In the genomic region with DNA sequence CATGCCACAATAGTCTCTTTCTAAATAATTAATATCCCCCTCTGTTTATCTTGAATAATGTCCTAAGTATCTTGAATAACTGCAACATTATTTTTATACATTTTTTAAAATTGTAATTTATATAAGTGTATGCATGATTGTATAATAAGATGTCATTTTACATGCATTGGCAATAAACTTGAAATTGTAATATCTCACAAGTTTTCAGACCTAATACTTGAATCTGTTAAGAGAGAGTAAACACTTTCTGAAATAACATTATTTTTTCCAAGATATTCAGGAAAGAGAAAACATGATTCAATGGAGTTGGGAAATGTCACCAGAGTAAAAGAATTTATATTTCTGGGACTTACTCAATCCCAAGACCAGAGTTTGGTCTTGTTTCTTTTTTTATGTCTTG, we compare ENCODE assay signal across 12 cellular contexts. TPM values are rescaled to one million over a fixed set of nuclear protein-coding genes. Genes with fewer than 3 reads are reported as not detected.
"Had no signal": no experiment of that assay in that cellular context is flagged by ENCODE, and none has a peak within 500 bp of the region (broad histone marks: within the 10 kb centered on the region; RNA-seq: fewer than 3 reads in every experiment).

Gene OR4D11, plus strand, starts transcription at position 301 of the 400 bp plus-strand sequence. Its CDS starts 0 bp downstream, at position 301.

- H3K9ac ChIP-seq: GM23248 had no signal

- H3K9me3 ChIP-seq: HAP-1 had no signal

- H3K4me3 Mint-ChIP-seq: HFFc6 had no signal

- FAIRE-seq: HepG2 had no signal

- ATAC-seq: HCT116, HepG2 had no signal

- H3K4me1 ChIP-seq: HAP-1 had no signal

- H3K9me3 Mint-ChIP-seq: HFFc6 had no signal

- DNase-seq: GM23248, GOT3, H7, HFFc6, KG1 had no signal

- H3K27ac Mint-ChIP-seq: HFFc6, IgD-negative memory B cell had no signal

- H3K4me3 ChIP-seq: GM23248, HAP-1 had no signal

- H3K36me3 ChIP-seq: HAP-1 had no signal

- H3K27ac ChIP-seq: GM23248, HL-60 had no signal

- H2AFZ ChIP-seq: GM23248 had no signal

RNA-seq across cellular contexts. Expression of gene OR4D11, which starts in this region (rescaled TPM):
- total RNA-seq: GM23248, H4, H7, HepG2, HFFc6, HT1080 had no signal
- polyA plus RNA-seq: GM23248, HepG2, IgD-negative memory B cell had no signal
